ENCODE assay signal across 14 cellular contexts in the genomic region with DNA sequence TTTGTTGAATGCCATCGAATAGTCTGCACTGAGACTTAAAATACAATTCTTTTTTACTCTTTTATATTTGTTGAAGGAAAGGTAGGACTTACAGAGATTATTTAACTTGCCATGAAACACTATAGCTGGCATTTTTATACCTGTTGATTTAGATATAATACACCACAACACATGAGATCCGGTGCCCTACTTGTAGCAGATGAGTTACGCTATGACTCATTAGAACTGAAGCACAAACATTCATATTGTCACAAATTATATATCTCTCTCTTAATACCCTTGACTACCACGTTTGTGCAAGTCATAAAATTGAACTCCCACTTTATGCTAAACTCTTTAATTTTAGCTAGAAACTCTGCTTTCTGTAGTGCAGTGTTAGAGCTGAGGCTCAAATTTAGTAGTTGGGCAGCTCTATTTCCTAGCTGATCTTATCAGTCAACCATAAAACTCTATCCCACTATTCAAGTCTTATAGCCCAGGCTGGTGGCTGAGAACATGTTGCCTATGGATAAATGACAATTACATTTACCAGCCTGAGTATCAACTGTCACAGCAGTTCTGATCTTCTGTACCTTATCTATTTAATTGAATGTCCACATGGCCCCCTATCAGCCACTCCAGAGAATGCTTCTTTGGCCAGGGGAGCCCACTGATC.
"Had no signal": no experiment of that assay in that cellular context is flagged by ENCODE, and none has a peak within 500 bp of the region (broad histone marks: within the 10 kb centered on the region; RNA-seq: fewer than 3 reads in every experiment).

No MANE protein-coding gene starts in this region.

- H3K4me1 ChIP-seq: adrenal gland, gastroesophageal sphincter, heart right ventricle, lower lobe of right lung, pancreas, sigmoid colon had no signal

- H3K27ac Mint-ChIP-seq: activated CD4-positive, alpha-beta memory T cell treated with anti-CD3 and anti-CD28 coated beads for 36 hours; activated naive CD4-positive, alpha-beta T cell treated with anti-CD3 and anti-CD28 coated beads, Interleukin-2, amount 50 U/mL, for 24 hours; stimulated activated effector memory CD8-positive, alpha-beta T cell treated with anti-CD3 and anti-CD28 coated beads, Interleukin-12 subunit alpha, Interleukin-12 subunit beta, amount 100 ng/mL, for 72 hours had no signal

- H3K36me3 ChIP-seq: adrenal gland, cardiac muscle cell, gastroesophageal sphincter, heart right ventricle, lower lobe of right lung, pancreas, sigmoid colon, thoracic aorta had no signal

- H3K4me1 Mint-ChIP-seq: activated naive CD4-positive, alpha-beta T cell treated with anti-CD3 and anti-CD28 coated beads, Interleukin-2, amount 50 U/mL, for 24 hours; stimulated activated effector memory CD8-positive, alpha-beta T cell treated with anti-CD3 and anti-CD28 coated beads, Interleukin-12 subunit alpha, Interleukin-12 subunit beta, amount 100 ng/mL, for 72 hours had no signal

- H3K27me3 Mint-ChIP-seq: activated CD4-positive, alpha-beta memory T cell treated with anti-CD3 and anti-CD28 coated beads for 36 hours; activated naive CD4-positive, alpha-beta T cell treated with anti-CD3 and anti-CD28 coated beads, Interleukin-2, amount 50 U/mL, for 24 hours had no signal

- H3K27me3 ChIP-seq: adrenal gland, cardiac muscle cell, gastroesophageal sphincter, heart right ventricle, pancreas, sigmoid colon had no signal

- DNase-seq: activated CD4-positive, alpha-beta memory T cell treated with anti-CD3 and anti-CD28 coated beads for 36 hours; activated effector memory CD4-positive, alpha-beta T cell treated with anti-CD3 and anti-CD28 coated beads, Interleukin-2, amount 50 U/mL, for 16 hours; activated T-cell treated with anti-CD3 and anti-CD28 coated beads, Interleukin-2, amount 50 U/mL, for 48 hours; adrenal gland; heart right ventricle; lower lobe of right lung; pancreas; sigmoid colon; T1000 had no signal

- H3K4me3 ChIP-seq: adrenal gland, cardiac muscle cell, gastroesophageal sphincter, heart right ventricle, lower lobe of right lung, pancreas, sigmoid colon, thoracic aorta had no signal

- ATAC-seq: gastroesophageal sphincter; heart right ventricle; lower lobe of right lung; pancreas; stimulated activated effector memory CD8-positive, alpha-beta T cell treated with anti-CD3 and anti-CD28 coated beads, Interleukin-12 subunit alpha, Interleukin-12 subunit beta, amount 100 ng/mL, for 72 hours had no signal

- H3K4me3 Mint-ChIP-seq: activated CD4-positive, alpha-beta memory T cell treated with anti-CD3 and anti-CD28 coated beads for 36 hours; activated naive CD4-positive, alpha-beta T cell treated with anti-CD3 and anti-CD28 coated beads, Interleukin-2, amount 50 U/mL, for 24 hours; stimulated activated effector memory CD8-positive, alpha-beta T cell treated with anti-CD3 and anti-CD28 coated beads, Interleukin-12 subunit alpha, Interleukin-12 subunit beta, amount 100 ng/mL, for 72 hours had no signal

- H3K27ac ChIP-seq: adrenal gland, cardiac muscle cell, gastroesophageal sphincter, heart right ventricle, lower lobe of right lung, pancreas, sigmoid colon, thoracic aorta had no signal

- H3K9me3 ChIP-seq: adrenal gland, gastroesophageal sphincter, heart right ventricle, lower lobe of right lung, pancreas, sigmoid colon, thoracic aorta had no signal
